Comparison of ENCODE assay signal across 8 cellular contexts in the genomic region with DNA sequence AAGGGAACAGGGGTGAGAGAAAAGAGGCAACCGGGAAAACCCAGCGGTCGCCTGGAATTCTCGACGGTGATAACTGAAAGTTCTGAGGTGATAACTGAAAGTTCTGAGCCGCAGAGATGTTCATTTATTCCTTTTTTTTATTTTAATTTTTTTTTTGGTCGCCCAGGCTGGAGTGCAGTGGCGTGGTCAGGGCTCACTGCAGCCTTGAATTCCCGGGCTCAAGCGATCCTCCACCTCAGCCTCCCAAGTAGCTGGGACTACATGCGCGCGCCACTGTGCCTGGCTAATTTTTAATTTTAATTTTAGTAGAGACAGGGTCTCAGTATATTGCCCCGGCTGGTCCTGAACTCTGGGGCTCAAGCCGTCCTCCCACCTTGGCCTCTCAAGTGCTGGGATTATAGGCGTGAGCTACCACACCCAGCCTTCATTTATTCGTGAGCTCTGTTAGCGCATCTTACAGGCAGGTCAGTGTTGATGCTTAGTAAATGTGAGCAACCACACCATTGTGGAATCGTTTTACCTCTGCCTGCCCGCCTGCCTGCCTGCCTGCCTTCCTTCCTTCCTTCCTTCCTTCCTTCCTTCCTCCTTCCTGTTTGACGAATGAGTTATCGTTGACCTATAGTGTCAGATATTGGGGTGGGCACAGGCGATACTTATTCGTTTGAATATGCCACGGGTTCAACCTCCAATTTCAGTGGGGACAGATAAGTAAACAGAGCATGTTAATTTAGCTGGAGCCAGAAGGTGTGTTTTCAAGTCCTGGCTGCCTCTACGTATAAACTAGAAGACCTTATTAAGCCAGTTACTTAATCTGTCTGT. TPM values are rescaled to one million over a fixed set of nuclear protein-coding genes. Genes with fewer than 3 reads are reported as not detected.
DNase-seq lines count a peak whose midpoint lies in the region; ATAC-seq and TF ChIP-seq lines count a peak whose summit lies in the region.

No MANE protein-coding gene starts in this region.

- H3K27me3 Mint-ChIP-seq in MCF 10A (ENCODE audit: insufficient read depth, unreplicated experiment): no peaks in the 10 kb centered on the region

- CTCF ChIA-PET in MCF 10A (lab: Yijun Ruan, JAX): interaction anchor here (0.6 to 7.4 kb wide), 8 partner anchors 10 to 333 kb away, joined by 3 to 50 read pairs (median 4); partner anchors contain the start of gene GREB1

- ATAC-seq in lung (ENCODE audit: insufficient read depth, low FRiP score): peak; percentile 4

- 23 to 30% methylated on average over 26 of the region's 26 CpGs for WGBS in lung, 2 donors

- peaks cover 15% of the 10 kb centered on the region for H3K4me1 Mint-ChIP-seq in MCF 10A (ENCODE audit: insufficient read depth, unreplicated experiment)

- H3K27ac ChIP-seq in lung (ENCODE audit: low read depth in 1 of 2, low read length in 1 of 2) (peak overlapping the region; percentile 5 to 40), vagina (peak overlapping the region; percentile 91)

- H3K9me3 Mint-ChIP-seq in MCF 10A (ENCODE audit: unreplicated experiment): no peaks in the 10 kb centered on the region

- peak overlapping the region; percentile 93 for H3K4me3 Mint-ChIP-seq in MCF 10A (ENCODE audit: unreplicated experiment)

- H4K20me1 ChIP-seq in Loucy (ENCODE audit: insufficient read depth, low read length, poor library complexity, severe bottlenecking): peaks cover 38% of the 10 kb centered on the region

- POLR2A ChIA-PET in MCF 10A (lab: Yijun Ruan, JAX): interaction anchor here (0.6 to 2.3 kb wide), 12 partner anchors 9 to 287 kb away, joined by 3 to 13 read pairs (median 5); partner anchors contain the start of genes GREB1 and ROCK2

- TF ChIP-seq POLR2A in vagina (IDR thresholded peaks at IDR 0.05): no peak

- H3K4me2 ChIP-seq in Loucy (ENCODE audit: low read depth, low read length, poor library complexity, severe bottlenecking): peak overlapping the region; percentile 79

- peak overlapping the region; percentile 94 for H2AFZ ChIP-seq in Loucy (ENCODE audit: low read length)

- peaks cover 37% of the 10 kb centered on the region for H3K4me1 ChIP-seq in Loucy (ENCODE audit: insufficient read depth, low read length, poor library complexity, severe bottlenecking)
- H3K4me1 ChIP-seq in lung (ENCODE audit: control insufficient read depth in 2 of 2, insufficient read depth in 2 of 2, low read length in 2 of 2): peaks cover 8 to 14% of the 10 kb centered on the region in 2 donors
- peaks cover 39% of the 10 kb centered on the region for H3K4me1 ChIP-seq in vagina

- H3K27ac Mint-ChIP-seq in MCF 10A (ENCODE audit: low read depth, unreplicated experiment): peak overlapping the region; percentile 87

- no TSS peak for BruUV-seq in MCF 10A (replicated peaks; lab: Mats Ljungman, UMichigan)

- H3K36me3 ChIP-seq in Loucy (ENCODE audit: insufficient read depth, low read length) (no peaks in the 10 kb centered on the region), lung (ENCODE audit: control insufficient read depth in 2 of 2, insufficient read depth in 2 of 2, low read length in 2 of 2) (peaks cover 3 to 4% of the 10 kb centered on the region in 2 donors), vagina (no peaks in the 10 kb centered on the region)

- H3K27me3 ChIP-seq in Loucy (ENCODE audit: insufficient read depth, low read length, poor library complexity, severe bottlenecking): no peaks in the 10 kb centered on the region
- no peaks in the 10 kb centered on the region for H3K27me3 ChIP-seq in lung (ENCODE audit: control insufficient read depth, insufficient read depth)
- H3K27me3 ChIP-seq in vagina: no peaks in the 10 kb centered on the region

- no peak for TF ChIP-seq CTCF in AG10803 (conservative IDR thresholded peaks at IDR 0.05; ENCODE audit: low read length)
- TF ChIP-seq CTCF in GM20000 (IDR thresholded peaks at IDR 0.05; ENCODE audit: extremely low read depth, missing control alignments): no peak
- TF ChIP-seq CTCF in Loucy (conservative IDR thresholded peaks at IDR 0.05; ENCODE audit: low read length): no peak
- no peak for TF ChIP-seq CTCF in MCF 10A (IDR thresholded peaks at IDR 0.05; ENCODE audit: unreplicated experiment)
- no peak for TF ChIP-seq CTCF in lung (IDR thresholded peaks at IDR 0.05; ENCODE audit: control extremely low read depth, extremely low read depth)
- TF ChIP-seq CTCF in vagina (IDR thresholded peaks at IDR 0.05): no peak

- peak overlapping the region; percentile 85 for H3K9ac ChIP-seq in Loucy (ENCODE audit: low read depth, low read length, poor library complexity, severe bottlenecking)

- no peaks in the 10 kb centered on the region for H3K9me3 ChIP-seq in Loucy (ENCODE audit: insufficient read depth, low read depth, low read length)
- H3K9me3 ChIP-seq in lung (ENCODE audit: control insufficient read depth in 2 of 2, insufficient read depth in 1 of 2, low read length in 1 of 2): no peaks in the 10 kb centered on the region
- no peaks in the 10 kb centered on the region for H3K9me3 ChIP-seq in vagina

- H3K36me3 Mint-ChIP-seq in MCF 10A (ENCODE audit: insufficient read depth, unreplicated experiment): peaks cover 23% of the 10 kb centered on the region

- no peaks in the 10 kb centered on the region for H3F3A ChIP-seq in Loucy (ENCODE audit: low read depth)

- peak overlapping the region; percentile 65 for H3K4me3 ChIP-seq in AG10803 (ENCODE audit: low read length)
- peak overlapping the region; percentile 95 for H3K4me3 ChIP-seq in Loucy (ENCODE audit: low read length, poor library complexity, severe bottlenecking)
- H3K4me3 ChIP-seq in lung: peak overlapping the region; percentile 26
- peak overlapping the region; percentile 71 to 80 for H3K4me3 ChIP-seq in vagina

- DNase-seq in AG10803 (ENCODE audit: low read depth) (no peak), GM20000 (ENCODE audit: low spot score) (peak; percentile 39), MCF 10A (ENCODE audit: unreplicated experiment) (no peak), lung (ENCODE audit: low spot score) (no peak), vagina (ENCODE audit: extremely low spot score in 2 of 2) (no peak), NCI-H1694 treated with DMSO at 0.1 percent for 48 hours (lab: John Stamatoyannopoulos, UW) (no peak), anterior cingulate cortex (lab: John Stamatoyannopoulos, UW) (no peak)

- H3K79me2 ChIP-seq in Loucy (ENCODE audit: insufficient read depth, low read length): peaks cover 47% of the 10 kb centered on the region

- intact Hi-C loops in MCF 10A (cut with micrococcal nuclease) (loop anchor here (10.0 kb wide), 1 partner anchor 632 kb away; no protein-coding TSS in a partner anchor), vagina (cut with DNase I) (no loop called here)

- H3K9me2 ChIP-seq in Loucy (replicated peaks; ENCODE audit: low read depth, low read length): no peaks in the 10 kb centered on the region

RNA-seq across cellular contexts. Expression of gene E2F6, which starts 0.6 kb away (rescaled TPM):
- total RNA-seq in MCF 10A (2022) (16.1 and 16.6 TPM in 2 replicates), lung (10 to 100 TPM; 12.7 to 13.8 TPM), vagina (9.1 TPM)
- 1 to 10 TPM; 8.5 to 9.4 TPM for polyA plus RNA-seq in lung

Comparison
In these comparisons a context has a peak if more than half of its experiments do, and no peak if none do; other contexts are left out.
1. H3K4me3 ChIP-seq: peak in every context shown above with its lines; median percentile 95 in Loucy; 76 in vagina; 65 in AG10803; 26 in lung.